8 cellular contexts compared by ENCODE assay signal in the genomic region with DNA sequence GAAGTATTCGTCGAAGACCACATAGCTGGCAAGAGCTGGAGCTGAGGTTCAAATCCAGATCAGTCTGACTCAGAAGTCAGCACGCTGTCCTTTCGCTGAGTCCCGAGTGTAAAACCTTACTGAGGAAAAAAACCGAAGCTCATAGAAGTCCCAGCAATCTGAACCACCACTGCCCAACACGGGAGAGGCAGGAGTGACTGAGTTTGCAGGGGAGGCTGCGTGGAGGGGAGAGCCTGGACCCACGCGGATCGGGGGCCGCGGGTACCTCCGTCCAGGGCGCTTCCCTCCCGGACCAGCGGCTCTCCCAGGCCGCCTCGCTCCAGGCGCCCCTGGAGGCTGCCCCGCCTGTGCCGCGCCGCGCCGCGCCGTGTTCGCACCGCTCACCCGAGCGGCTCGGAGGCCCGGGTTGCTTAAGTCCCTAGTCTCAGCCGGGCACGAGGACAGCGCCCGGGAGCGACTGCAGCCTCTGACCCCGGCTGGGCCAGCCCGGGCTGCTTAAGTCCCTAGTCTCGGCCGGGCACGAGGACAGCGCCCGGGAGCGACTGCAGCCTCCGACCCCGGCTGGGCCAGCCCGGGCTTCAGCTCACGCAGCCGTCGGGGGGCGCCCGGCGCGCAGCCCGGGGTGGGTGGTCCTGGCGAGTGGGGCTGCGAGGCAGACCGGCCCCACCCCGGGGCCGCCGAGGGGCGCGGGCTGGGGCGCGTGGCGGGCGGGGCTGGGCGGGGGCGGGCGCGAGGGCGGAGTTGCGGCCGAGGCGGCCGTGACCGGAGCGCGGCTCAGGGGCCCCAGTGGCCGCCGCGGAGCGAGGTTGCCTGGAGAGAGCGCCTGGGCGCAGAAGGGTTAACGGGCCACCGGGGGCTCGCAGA. TPM values are rescaled to one million over a fixed set of nuclear protein-coding genes. Genes with fewer than 3 reads are reported as not detected.
A peak's percentile ranks its signal among the peaks of the same experiment; 100 is the strongest.
DNase-seq lines count a peak whose midpoint lies in the region; ATAC-seq, FAIRE-seq and TF ChIP-seq lines count a peak whose summit lies in the region.

A gene (plus strand): TSS at position 777 of the 864 bp plus-strand sequence. CDS start 2,881 bp downstream, outside the sequence.

- peak; percentile 93 for DNase-seq in D341Med (ENCODE audit: low spot score)
- DNase-seq in H54 (ENCODE audit: insufficient read length, low spot score), result peak; percentile 86
- peak; percentile 43 for DNase-seq in NCI-H345 treated with DMSO at 0.1 percent for 48 hours (lab: John Stamatoyannopoulos, UW; ENCODE audit: unreplicated experiment)
- no peak for DNase-seq in activated T-helper 1 cell treated with anti-CD3 and anti-CD28 coated beads, Interleukin-12 subunit alpha, Interleukin-12 subunit beta, Interleukin-2, Interleukin-4 antibody, amounts not matched to agents 30 ng/mL and 10 ng/mL and 1 ng/mL, durations not matched to agents 14 hours and 24 hours and 36 hours (ENCODE audit: low spot score)
- peak; percentile 71 to 76 for DNase-seq in frontal cortex (ENCODE audit: low spot score in 2 of 2)
- DNase-seq in neural crest cell (ENCODE audit: low read depth, low spot score), result peak; percentile 50
- no peak for DNase-seq in central memory CD4-positive, alpha-beta T cell

- H3K36me3 Mint-ChIP-seq in activated T-helper 1 cell treated with anti-CD3 and anti-CD28 coated beads, Interleukin-12 subunit alpha, Interleukin-12 subunit beta, Interleukin-2, Interleukin-4 antibody, amounts not matched to agents 30 ng/mL and 10 ng/mL and 1 ng/mL, durations not matched to agents 14 hours and 24 hours and 36 hours (ENCODE audit: low read depth), result peaks cover 3% of the 10 kb centered on the region
- no peaks in the 10 kb centered on the region for H3K36me3 Mint-ChIP-seq in neural crest cell (ENCODE audit: low read depth)

- H3K27ac Mint-ChIP-seq in activated T-helper 1 cell treated with anti-CD3 and anti-CD28 coated beads, Interleukin-12 subunit alpha, Interleukin-12 subunit beta, Interleukin-2, Interleukin-4 antibody, amounts not matched to agents 30 ng/mL and 10 ng/mL and 1 ng/mL, durations not matched to agents 14 hours and 24 hours and 36 hours, result peak within 1 kb of the TSS; percentile 74
- H3K27ac Mint-ChIP-seq in neural crest cell (ENCODE audit: unreplicated experiment), result no peak within 1 kb of the TSS

- ATAC-seq in GM21360 (IDR thresholded peaks at IDR 0.05; ENCODE audit: unreplicated experiment), result no peak

- peak; percentile 35 for TF ChIP-seq CTCF in neural crest cell (conservative IDR thresholded peaks at IDR 0.05)

- peak within 1 kb of the TSS; percentile 86 for H3K4me3 Mint-ChIP-seq in activated T-helper 1 cell treated with anti-CD3 and anti-CD28 coated beads, Interleukin-12 subunit alpha, Interleukin-12 subunit beta, Interleukin-2, Interleukin-4 antibody, amounts not matched to agents 30 ng/mL and 10 ng/mL and 1 ng/mL, durations not matched to agents 14 hours and 24 hours and 36 hours
- peak within 1 kb of the TSS; percentile 86 for H3K4me3 Mint-ChIP-seq in neural crest cell

- no peak for FAIRE-seq in H54 (lab: Jason Lieb, UNC)
- FAIRE-seq in frontal cortex (lab: Jason Lieb, UNC), result no peak

- intact Hi-C loops in activated T-helper 1 cell treated with anti-CD3 and anti-CD28 coated beads, Interleukin-12 subunit alpha, Interleukin-12 subunit beta, Interleukin-2, Interleukin-4 antibody, amounts not matched to agents 30 ng/mL and 10 ng/mL and 1 ng/mL, durations not matched to agents 14 hours and 24 hours and 36 hours (cut with micrococcal nuclease), result loop anchor here (2.0 kb wide), 1 partner anchor 34 kb away; a partner anchor contains a TSS

- H3K9me3 Mint-ChIP-seq in activated T-helper 1 cell treated with anti-CD3 and anti-CD28 coated beads, Interleukin-12 subunit alpha, Interleukin-12 subunit beta, Interleukin-2, Interleukin-4 antibody, amounts not matched to agents 30 ng/mL and 10 ng/mL and 1 ng/mL, durations not matched to agents 14 hours and 24 hours and 36 hours, result no peaks in the 10 kb centered on the region
- H3K9me3 Mint-ChIP-seq in neural crest cell, result no peaks in the 10 kb centered on the region

- peaks cover 22% of the 10 kb centered on the region for H3K27me3 Mint-ChIP-seq in activated T-helper 1 cell treated with anti-CD3 and anti-CD28 coated beads, Interleukin-12 subunit alpha, Interleukin-12 subunit beta, Interleukin-2, Interleukin-4 antibody, amounts not matched to agents 30 ng/mL and 10 ng/mL and 1 ng/mL, durations not matched to agents 14 hours and 24 hours and 36 hours (ENCODE audit: insufficient read depth)
- H3K27me3 Mint-ChIP-seq in neural crest cell (ENCODE audit: low read depth), result peaks cover 30% of the 10 kb centered on the region

- H3K4me1 Mint-ChIP-seq in activated T-helper 1 cell treated with anti-CD3 and anti-CD28 coated beads, Interleukin-12 subunit alpha, Interleukin-12 subunit beta, Interleukin-2, Interleukin-4 antibody, amounts not matched to agents 30 ng/mL and 10 ng/mL and 1 ng/mL, durations not matched to agents 14 hours and 24 hours and 36 hours (ENCODE audit: low read depth), result peaks cover 34% of the 10 kb centered on the region
- peaks cover 20% of the 10 kb centered on the region for H3K4me1 Mint-ChIP-seq in neural crest cell

- peak; percentile 31; the same call in 1 of the 2 replicates for TF ChIP-seq POLR2A in H54 (IDR thresholded peaks at IDR 0.05; ENCODE audit: low read depth, low read length)

RNA-seq across cellular contexts. Expression of the gene that starts here (rescaled TPM):
- total RNA-seq in activated T-helper 1 cell treated with anti-CD3 and anti-CD28 coated beads, Interleukin-12 subunit alpha, Interleukin-12 subunit beta, Interleukin-2, Interleukin-4 antibody, amounts not matched to agents 30 ng/mL and 10 ng/mL and 1 ng/mL, durations not matched to agents 14 hours and 24 hours and 36 hours, result 1.2 and 1.3 TPM in 2 replicates
- total RNA-seq in frontal cortex (under 0.01 TPM), neural crest cell (0.32 and 0.44 TPM in 2 replicates)

Comparison
In these comparisons a context has a peak if more than half of its experiments do, and no peak if none do; other contexts are left out.
1. Peak in DNase-seq in frontal cortex; RNA of the gene not detected or under 1 TPM.
2. Peak in DNase-seq in neural crest cell; RNA of the gene not detected or under 1 TPM.
3. DNase-seq: peak in D341Med (single experiment), H54 (single experiment) and NCI-H345 treated with DMSO at 0.1 percent for 48 hours (single experiment); none in activated T-helper 1 cell treated with anti-CD3 and anti-CD28 coated beads, Interleukin-12 subunit alpha, Interleukin-12 subunit beta, Interleukin-2, Interleukin-4 antibody, amounts not matched to agents 30 ng/mL and 10 ng/mL and 1 ng/mL, durations not matched to agents 14 hours and 24 hours and 36 hours (single experiment) and central memory CD4-positive, alpha-beta T cell (single experiment).